Comparison of ENCODE assay signal across 8 cellular contexts in the genomic region with DNA sequence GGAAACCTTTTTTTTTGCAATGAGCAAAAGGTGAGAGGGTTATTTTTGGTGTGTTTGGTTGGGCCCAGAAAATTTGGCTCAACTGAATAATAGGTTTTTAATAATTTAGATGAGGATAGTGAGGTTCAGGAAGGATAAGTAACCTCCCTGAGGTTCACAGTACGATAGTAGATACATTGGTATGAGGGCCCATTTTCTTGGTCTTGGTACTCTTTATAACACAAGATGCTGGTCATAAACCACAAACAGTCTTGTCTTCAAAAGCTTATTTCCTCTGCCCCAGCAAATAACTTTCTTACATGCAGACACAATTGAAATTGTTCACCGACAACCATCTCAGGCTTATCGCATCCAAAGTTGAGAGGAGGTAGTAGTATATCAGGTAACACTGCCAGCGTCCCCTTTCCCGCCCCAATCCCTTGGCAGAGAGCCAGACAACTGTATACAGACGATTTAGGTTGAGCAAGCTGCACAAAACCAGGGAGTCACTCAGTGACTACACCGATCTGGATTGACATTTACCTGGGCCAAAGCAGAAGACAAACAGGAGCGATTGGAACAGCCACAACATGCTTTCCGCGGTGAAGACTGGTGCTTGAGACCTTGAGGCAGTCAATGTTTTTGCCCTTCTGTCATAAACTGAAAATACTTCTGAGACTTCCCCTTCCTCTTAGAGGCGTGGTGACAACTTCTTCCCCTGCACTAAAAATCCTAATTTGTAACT. TPM values are rescaled to one million over a fixed set of nuclear protein-coding genes. Genes with fewer than 3 reads are reported as not detected.
DNase-seq lines count a peak whose midpoint lies in the region; ATAC-seq, FAIRE-seq and TF ChIP-seq lines count a peak whose summit lies in the region.

Gene SLAMF6 (minus strand): TSS at position 634 of the 724 bp plus-strand sequence. CDS start 63 bp downstream, at position 571.

- in situ Hi-C loops in brain microvascular endothelial cell (cut with HindIII; ENCODE audit: low pct_ligation_motif_present, low sequenced_read_pairs) = no loop called here

- intact Hi-C loops in sigmoid colon (cut with DNase I) = no loop called here

- H3K36me3 ChIP-seq in sigmoid colon = no peaks in the 10 kb centered on the region
- H3K36me3 ChIP-seq in brain microvascular endothelial cell (replicated peaks) = no peaks in the 10 kb centered on the region

- peaks cover 0 to 2% (median 0%) of the 10 kb centered on the region in 4 donors for H3K9me3 ChIP-seq in sigmoid colon

- TF ChIP-seq CTCF in sigmoid colon (IDR thresholded peaks at IDR 0.05) = no peak
- TF ChIP-seq CTCF in brain microvascular endothelial cell (IDR thresholded peaks at IDR 0.05; ENCODE audit: low read depth, low read length, missing control alignments) = no peak

- H3K4me3 ChIP-seq in sigmoid colon (no peak within 1 kb of the TSS), brain microvascular endothelial cell (ENCODE audit: low read depth, low read length) (no peak within 1 kb of the TSS)

- no peaks in the 10 kb centered on the region for H3K4me1 ChIP-seq in sigmoid colon

- FAIRE-seq in GM18507 (lab: Jason Lieb, UNC) = peak; percentile 89

- peak; percentile 52 for ATAC-seq in HG03442 (IDR thresholded peaks at IDR 0.05; ENCODE audit: unreplicated experiment)

- H3K27me3 ChIP-seq in sigmoid colon = no peaks in the 10 kb centered on the region
- no peaks in the 10 kb centered on the region for H3K27me3 ChIP-seq in brain microvascular endothelial cell (replicated peaks)

- H3K27ac ChIP-seq in sigmoid colon (no peak within 1 kb of the TSS), brain microvascular endothelial cell (no peak within 1 kb of the TSS)

- DNase-seq in GM18507 (ENCODE audit: extremely low spot score, insufficient read length, low read depth) = no peak
- peak; percentile 33 for DNase-seq in activated T-cell treated with anti-CD3 and anti-CD28 coated beads for 1 hour (ENCODE audit: low read depth)
- DNase-seq in stimulated activated CD4-positive, alpha-beta T cell treated with anti-CD3 and anti-CD28 coated beads, Interleukin-15, amount 100 ng/mL, for 24 hours = peak; percentile 70
- no peak for DNase-seq in sigmoid colon
- DNase-seq in NCI-H446 (lab: John Stamatoyannopoulos, UW) = no peak
- DNase-seq in NCI-H2081 treated with DMSO at 0.1 percent for 48 hours (lab: John Stamatoyannopoulos, UW) = no peak
- DNase-seq in brain microvascular endothelial cell = no peak

- no peak for TF ChIP-seq EP300 in sigmoid colon (IDR thresholded peaks at IDR 0.05)

- TF ChIP-seq POLR2A in sigmoid colon (IDR thresholded peaks at IDR 0.05) = no peak

- 20 to 38% methylated on average over 11 of the region's 11 CpGs for WGBS in sigmoid colon, 2 donors

RNA-seq across cellular contexts. Expression of gene SLAMF6, which starts in this region (rescaled TPM):
- 1 to 10 TPM in 2 of 4 donors, under 1 TPM in 1, not detected in 1; 0.41 to 1.2 (median 1.1) TPM for total RNA-seq in sigmoid colon
- polyA plus RNA-seq in sigmoid colon = 10 to 100 TPM in 1 of 3 donors, 1 to 10 TPM in 1, under 1 TPM in 1; 0.60 to 15.2 (median 1.4) TPM

Comparison
In these comparisons a context has a peak if more than half of its experiments do, and no peak if none do; other contexts are left out.
1. DNase-seq: peak in activated T-cell treated with anti-CD3 and anti-CD28 coated beads for 1 hour (single experiment) and stimulated activated CD4-positive, alpha-beta T cell treated with anti-CD3 and anti-CD28 coated beads, Interleukin-15, amount 100 ng/mL, for 24 hours (single experiment); none in GM18507 (single experiment), sigmoid colon (single experiment), NCI-H446 (0 of 2), NCI-H2081 treated with DMSO at 0.1 percent for 48 hours (single experiment) and brain microvascular endothelial cell (single experiment).